22 cellular contexts compared by ENCODE assay signal in genomic region chr7:78562191-78562590, GRCh38.
DNase-seq lines count a peak whose midpoint lies in the region; ATAC-seq, FAIRE-seq and TF ChIP-seq lines count a peak whose summit lies in the region.
"Had no signal": no experiment of that assay in that cellular context is flagged by ENCODE, and none has a peak within 500 bp of the region (broad histone marks: within the 10 kb centered on the region; RNA-seq: fewer than 3 reads in every experiment).

No MANE protein-coding gene starts in this region.

- no peaks in the 10 kb centered on the region for H3K27me3 ChIP-seq in GM23338 (ENCODE audit: insufficient read depth)
- H3K27me3 ChIP-seq: thyroid gland had no signal

- H3K4me1 Mint-ChIP-seq in GM23338 (peaks cover 50% of the 10 kb centered on the region), glutamatergic neuron (ENCODE audit: low read depth, unreplicated experiment) (peaks cover 37% of the 10 kb centered on the region)
- H3K4me1 Mint-ChIP-seq: activated CD4-positive, alpha-beta T cell treated with anti-CD3 and anti-CD28 coated beads, Interleukin-2, amount 10 ng/mL, durations not matched to agents 24 days and 14 days; activated naive CD8-positive, alpha-beta T cell treated with anti-CD3 and anti-CD28 coated beads, Interleukin-2, amount 50 U/mL, for 24 hours; naive B cell had no signal

- H3K9me2 ChIP-seq in GM23338 (ENCODE audit: insufficient read depth) = no peaks in the 10 kb centered on the region

- H3K4me3 Mint-ChIP-seq in GM23338 (no peak overlapping the region), glutamatergic neuron (ENCODE audit: unreplicated experiment) (no peak overlapping the region)
- H3K4me3 Mint-ChIP-seq: activated CD4-positive, alpha-beta T cell treated with anti-CD3 and anti-CD28 coated beads, Interleukin-2, amount 10 ng/mL, durations not matched to agents 24 days and 14 days; activated naive CD8-positive, alpha-beta T cell treated with anti-CD3 and anti-CD28 coated beads, Interleukin-2, amount 50 U/mL, for 24 hours; naive B cell had no signal

- peak overlapping the region; percentile 87 for H3K27ac ChIP-seq in GM23338 (ENCODE audit: low read depth)
- H3K27ac ChIP-seq: coronary artery, HL-60, KMS-11, parathyroid adenoma, thyroid gland had no signal

- H3K9me3 Mint-ChIP-seq in GM23338 (no peaks in the 10 kb centered on the region), glutamatergic neuron (ENCODE audit: unreplicated experiment) (no peaks in the 10 kb centered on the region)
- H3K9me3 Mint-ChIP-seq: activated CD4-positive, alpha-beta T cell treated with anti-CD3 and anti-CD28 coated beads, Interleukin-2, amount 10 ng/mL, durations not matched to agents 24 days and 14 days; activated naive CD8-positive, alpha-beta T cell treated with anti-CD3 and anti-CD28 coated beads, Interleukin-2, amount 50 U/mL, for 24 hours had no signal

- H3K36me3 Mint-ChIP-seq in GM23338 (ENCODE audit: low read depth) (peaks cover 6% of the 10 kb centered on the region; the same call in 2 of the 3 replicates), glutamatergic neuron (ENCODE audit: unreplicated experiment) (no peaks in the 10 kb centered on the region)
- H3K36me3 Mint-ChIP-seq: naive B cell had no signal

- peaks cover 11% of the 10 kb centered on the region for H3K79me2 ChIP-seq in GM23338 (replicated peaks; ENCODE audit: insufficient read depth)
- H3K79me2 ChIP-seq: parathyroid adenoma had no signal

- DNase-seq in D721Med (ENCODE audit: insufficient read length, low spot score) = no peak
- DNase-seq in GM23338 (ENCODE audit: low spot score) = no peak
- DNase-seq in NCI-H69 (lab: John Stamatoyannopoulos, UW) = peak; percentile 74
- no peak for DNase-seq in glutamatergic neuron
- no peak for DNase-seq in stimulated activated CD4-positive, alpha-beta T cell treated with anti-CD3 and anti-CD28 coated beads, Interleukin-2, amount 100 ng/mL, for 24 hours
- DNase-seq: activated CD4-positive, alpha-beta T cell treated with anti-CD3 and anti-CD28 coated beads, Interleukin-2, amount 10 ng/mL, durations not matched to agents 24 days and 14 days; activated naive CD8-positive, alpha-beta T cell treated with anti-CD3 and anti-CD28 coated beads, Interleukin-2, amount 50 U/mL, for 24 hours; kidney glomerular epithelial cell; mammary epithelial cell; naive B cell; NCI-H1105 treated with DMSO at 0.1 percent for 48 hours; NCI-H446; stimulated activated naive CD4-positive, alpha-beta T cell; thyroid gland had no signal

- H2AFZ ChIP-seq in GM23338 = no peak overlapping the region
- H2AFZ ChIP-seq: parathyroid adenoma had no signal

- FAIRE-seq in D721Med (lab: Jason Lieb, UNC) = peak; percentile 21
- FAIRE-seq: GM12892 had no signal

- no peaks in the 10 kb centered on the region for H3K36me3 ChIP-seq in GM23338 (ENCODE audit: insufficient read depth)
- H3K36me3 ChIP-seq: HAP-1, thyroid gland had no signal

- no peaks in the 10 kb centered on the region for H4K20me1 ChIP-seq in GM23338 (replicated peaks; ENCODE audit: insufficient read depth)

- H3K4me1 ChIP-seq in GM23338 (ENCODE audit: insufficient read depth) = peaks cover 59% of the 10 kb centered on the region
- H3K4me1 ChIP-seq: parathyroid adenoma, thyroid gland had no signal

- H3K27me3 Mint-ChIP-seq in GM23338 (ENCODE audit: insufficient read depth, low read depth, poor library complexity) (peaks cover 2% of the 10 kb centered on the region), glutamatergic neuron (ENCODE audit: unreplicated experiment) (no peaks in the 10 kb centered on the region)
- H3K27me3 Mint-ChIP-seq: activated CD4-positive, alpha-beta T cell treated with anti-CD3 and anti-CD28 coated beads, Interleukin-2, amount 10 ng/mL, durations not matched to agents 24 days and 14 days; activated naive CD8-positive, alpha-beta T cell treated with anti-CD3 and anti-CD28 coated beads, Interleukin-2, amount 50 U/mL, for 24 hours; naive B cell had no signal

- H3K27ac Mint-ChIP-seq in GM23338 = peak overlapping the region; percentile 95; the same call in 1 of the 2 replicates
- H3K27ac Mint-ChIP-seq in glutamatergic neuron (ENCODE audit: unreplicated experiment) = peak overlapping the region; percentile 34
- H3K27ac Mint-ChIP-seq: activated CD4-positive, alpha-beta T cell treated with anti-CD3 and anti-CD28 coated beads, Interleukin-2, amount 10 ng/mL, durations not matched to agents 24 days and 14 days; activated naive CD8-positive, alpha-beta T cell treated with anti-CD3 and anti-CD28 coated beads, Interleukin-2, amount 50 U/mL, for 24 hours; naive B cell had no signal

- peak overlapping the region; percentile 31; the same call in 1 of the 2 replicates for H3K4me2 ChIP-seq in GM23338
- H3K4me2 ChIP-seq: KMS-11 had no signal

- ATAC-seq in GM23338 (no peak), HG03045 (IDR thresholded peaks at IDR 0.05; ENCODE audit: unreplicated experiment) (no peak), HG03196 (IDR thresholded peaks at IDR 0.05; ENCODE audit: unreplicated experiment) (no peak)
- ATAC-seq: activated naive CD8-positive, alpha-beta T cell treated with anti-CD3 and anti-CD28 coated beads, Interleukin-2, amount 50 U/mL, for 24 hours had no signal

- no peaks in the 10 kb centered on the region for H3F3A ChIP-seq in GM23338 (replicated peaks; ENCODE audit: low read depth)

- no peak for TF ChIP-seq CTCF in D721Med (IDR thresholded peaks at IDR 0.05; ENCODE audit: insufficient read depth, missing control alignments)
- TF ChIP-seq CTCF in GM23338 (conservative IDR thresholded peaks at IDR 0.05; ENCODE audit: low read depth in 2 of 2) = no peak
- TF ChIP-seq CTCF in glutamatergic neuron (IDR thresholded peaks at IDR 0.05; ENCODE audit: partially characterized antibody, unreplicated experiment) = no peak

- no peak overlapping the region for H3K4me3 ChIP-seq in GM23338
- H3K4me3 ChIP-seq: coronary artery, HAP-1, thyroid gland had no signal

TF ChIP-seq in GM23338, 12 proteins besides CTCF, POLR2A, EP300 and RAD21 (continues in another document):
- no peak for TF ChIP-seq NANOG (IDR thresholded peaks at IDR 0.05; ENCODE audit: borderline replicate concordance)
- no peak for TF ChIP-seq JUNB (IDR thresholded peaks at IDR 0.05; ENCODE audit: unreplicated experiment)
- no peak for TF ChIP-seq STAT1 (IDR thresholded peaks at IDR 0.05; ENCODE audit: unreplicated experiment)
- no peak for TF ChIP-seq ZNF462 (CRISPR knock-in tag; IDR thresholded peaks at IDR 0.05)
- TF ChIP-seq POLR2AphosphoS5 (IDR thresholded peaks at IDR 0.05; ENCODE audit: low read depth) = no peak
- TF ChIP-seq EZH2 (IDR thresholded peaks at IDR 0.05; ENCODE audit: low read depth, unreplicated experiment) = no peak
- TF ChIP-seq CREB1 (CRISPR knock-in tag; IDR thresholded peaks at IDR 0.05; ENCODE audit: low read depth) = no peak
